20 cellular contexts compared by ENCODE assay signal in the genomic region with DNA sequence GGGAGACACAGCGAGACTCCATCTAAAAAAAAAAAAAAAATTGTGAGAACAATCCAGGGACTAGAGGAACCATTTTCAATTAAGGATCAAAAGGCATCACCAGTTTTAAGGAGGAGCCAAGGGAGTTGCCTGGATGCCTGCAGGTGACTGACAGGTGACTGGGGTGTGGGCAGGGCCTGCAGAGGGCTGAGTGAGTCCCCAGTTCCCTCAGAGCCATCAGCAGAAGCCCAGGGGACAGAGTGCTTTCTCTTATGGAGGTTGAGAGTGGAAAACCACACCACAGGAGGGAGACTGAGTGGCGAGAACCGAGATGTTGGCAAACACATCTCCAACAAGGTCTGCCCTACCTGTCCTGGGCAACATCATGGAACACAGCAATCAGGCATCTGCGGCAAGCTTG. TPM values are rescaled to one million over a fixed set of nuclear protein-coding genes. Genes with fewer than 3 reads are reported as not detected.
DNase-seq lines count a peak whose midpoint lies in the region; ATAC-seq, FAIRE-seq and TF ChIP-seq lines count a peak whose summit lies in the region.
"Had no signal": no experiment of that assay in that cellular context is flagged by ENCODE, and none has a peak within 500 bp of the region (broad histone marks: within the 10 kb centered on the region; RNA-seq: fewer than 3 reads in every experiment).

No MANE protein-coding gene starts in this region.

- no peak overlapping the region for H2BK20ac ChIP-seq in H9 (ENCODE audit: low read depth, low read length, poor library complexity, severe bottlenecking)

- FAIRE-seq in K562 (lab: Jason Lieb, UNC) = no peak
- FAIRE-seq: A204.1, GM12891 had no signal

- H3K56ac ChIP-seq in H9 (ENCODE audit: insufficient read length, low read depth, low read length) = no peak overlapping the region

- TF ChIP-seq CTCF in H9 (conservative IDR thresholded peaks at IDR 0.05) (no peak), K562 (IDR thresholded peaks at IDR 0.05 in 2 of 3, conservative IDR thresholded peaks at IDR 0.05 in 1 of 3; ENCODE audit: insufficient read depth in 2 of 3, low read depth in 1 of 3, low read length in 3 of 3) (no peak)

- H3K23me2 ChIP-seq in H9 (ENCODE audit: insufficient read length, low read depth, low read length, poor library complexity, severe bottlenecking) = no peaks in the 10 kb centered on the region

- DNase-seq in NCI-H2107 treated with DMSO at 0.1 percent for 48 hours (lab: John Stamatoyannopoulos, UW; ENCODE audit: unreplicated experiment) (peak; percentile 49), NCI-H2107 (lab: John Stamatoyannopoulos, UW) (no peak), H9 (peak; percentile 57), K562 (ENCODE audit: extremely low read depth in 1 of 4, low spot score in 3 of 4) (no peak), mesenteric fat pad (ENCODE audit: low spot score) (peak; percentile 65)
- DNase-seq in stimulated activated CD4-positive, alpha-beta T cell treated with anti-CD3 and anti-CD28 coated beads, Interleukin-4, amount 100 ng/mL, for 1 hour = no peak
- DNase-seq in activated CD4-positive, alpha-beta T cell treated with anti-CD3 and anti-CD28 coated beads for 1 hour = no peak
- DNase-seq: CD4-positive, alpha-beta memory T cell; DMS153; EL; KG1; NCI-H2029; NCI-H2227 treated with DMSO at 0.1 percent for 48 hours; T-helper 17 cell had no signal

- intact Hi-C loops in K562 (cut with micrococcal nuclease) = no loop called here

- H3K14ac ChIP-seq in H9 (ENCODE audit: insufficient read depth, low read length) = no peak overlapping the region

- H2BK12ac ChIP-seq in H9 (ENCODE audit: insufficient read length, low read depth, low read length) = no peak overlapping the region

- H3K4me2 ChIP-seq in H9 (ENCODE audit: insufficient read depth, insufficient read length, low read length) (no peak overlapping the region), K562 (ENCODE audit: insufficient read depth, low read length) (no peak overlapping the region)
- H3K4me2 ChIP-seq: BLaER1 had no signal

- CTCF ChIA-PET in K562 (lab: Yijun Ruan, JAX; ENCODE audit: low intra/inter-chr PET ratio) = no interaction called here

- H3K27ac Mint-ChIP-seq in H9 = no peak overlapping the region
- H3K27ac Mint-ChIP-seq: CD4-positive, alpha-beta memory T cell; T-helper 17 cell had no signal

- no peak for TF ChIP-seq RAD21 in K562 (CRISPR knock-in tag; conservative IDR thresholded peaks at IDR 0.05 in 1 of 2, IDR thresholded peaks at IDR 0.05 in 1 of 2)

- no peak overlapping the region for H3K4me3 ChIP-seq in K562
- H3K4me3 ChIP-seq: BLaER1, SJSA1 had no signal

- H4K20me1 ChIP-seq in H9 (ENCODE audit: control insufficient read depth, insufficient read depth, insufficient read length) (no peaks in the 10 kb centered on the region), K562 (replicated peaks; ENCODE audit: control insufficient read depth, insufficient read depth, low read length) (no peaks in the 10 kb centered on the region)
- H4K20me1 ChIP-seq: BLaER1 had no signal

- no peak overlapping the region for H3K4me3 Mint-ChIP-seq in H9
- H3K4me3 Mint-ChIP-seq: CD4-positive, alpha-beta memory T cell; T-helper 17 cell had no signal

- H2BK15ac ChIP-seq in H9 (ENCODE audit: low read depth, low read length) = no peak overlapping the region

- no peak overlapping the region for H3T11ph ChIP-seq in H9 (ENCODE audit: low read length)

- H3K27me3 ChIP-seq in H9 (ENCODE audit: insufficient read depth, low read length) (no peaks in the 10 kb centered on the region), K562 (ENCODE audit: control insufficient read depth in 2 of 2, insufficient read depth in 2 of 2, low read length in 2 of 2) (peaks cover 12 to 50% of the 10 kb centered on the region in 2 experiments; a peak in 4 of 5 replicates)
- H3K27me3 ChIP-seq: BLaER1, SJSA1 had no signal

- no peak overlapping the region for H3K18ac ChIP-seq in H9 (ENCODE audit: insufficient read length, low read depth, low read length)

- H3K27me3 Mint-ChIP-seq in H9 (ENCODE audit: low read depth) = 0 out of 2 replicates have a peak, but pooled peaks cover 2% of the 10 kb centered on the region
- H3K27me3 Mint-ChIP-seq: CD4-positive, alpha-beta memory T cell had no signal

- no peak overlapping the region for H2AFZ ChIP-seq in H9 (ENCODE audit: low read length)
- H2AFZ ChIP-seq in K562 (ENCODE audit: low read depth, low read length) = no peak overlapping the region

- POLR2A ChIA-PET in K562 (lab: Yijun Ruan, JAX) = no interaction called here

- TF ChIP-seq POLR2A in K562 (conservative IDR thresholded peaks at IDR 0.05) = no peak

- no peak overlapping the region for H2AK5ac ChIP-seq in H9 (ENCODE audit: insufficient read length, low read length)

- H3K79me2 ChIP-seq in H9 (ENCODE audit: insufficient read depth, low read length) = no peaks in the 10 kb centered on the region
- no peaks in the 10 kb centered on the region for H3K79me2 ChIP-seq in K562 (ENCODE audit: control insufficient read depth, insufficient read depth, low read length)

- H3K9me3 ChIP-seq in H9 (ENCODE audit: control insufficient read depth, low read depth, low read length) = no peaks in the 10 kb centered on the region
- no peaks in the 10 kb centered on the region for H3K9me3 ChIP-seq in K562 (replicated peaks; ENCODE audit: control insufficient read depth, insufficient read depth, low read depth, low read length)
- H3K9me3 ChIP-seq: BLaER1, SJSA1 had no signal

- no CpG with 5 or more reads among the region's 4 CpGs for WGBS in H9 (ENCODE audit: extremely low coverage, insufficient read length, low lambda C conversion rate)
- 2% methylated on average over 4 of the region's 4 CpGs for WGBS in K562 (ENCODE audit: insufficient coverage, low coverage, missing lambda C conversion rate)

- in situ Hi-C loops in K562 (cut with MboI) = no loop called here

- H4K91ac ChIP-seq in H9 (ENCODE audit: insufficient read length, low read depth, low read length) = no peak overlapping the region

- H4K5ac ChIP-seq in H9 (ENCODE audit: insufficient read length, low read depth, low read length) = no peak overlapping the region

- no peaks in the 10 kb centered on the region for H3K4me1 ChIP-seq in H9 (ENCODE audit: insufficient read depth, low read length)
- no peaks in the 10 kb centered on the region; a peak in 1 of 5 replicates for H3K4me1 ChIP-seq in K562 (replicated peaks in 1 of 2; ENCODE audit: control insufficient read depth in 2 of 2, insufficient read depth in 2 of 2, low read length in 2 of 2)
- H3K4me1 ChIP-seq: BLaER1, SJSA1 had no signal

- no peak overlapping the region for H3K9ac ChIP-seq in H9 (ENCODE audit: extremely low read depth, insufficient read length, low read length)
- H3K9ac ChIP-seq in K562 (ENCODE audit: insufficient read depth in 1 of 2, low read depth in 2 of 2, low read length in 2 of 2) = no peak overlapping the region
- H3K9ac ChIP-seq: BLaER1 had no signal

- H3K23ac ChIP-seq in H9 (ENCODE audit: insufficient read length, low read depth, low read length) = no peak overlapping the region

- no peak overlapping the region for H4K8ac ChIP-seq in H9 (replicated peaks; ENCODE audit: insufficient read length, low read depth, low read length)

- ATAC-seq in K562 (no peak), HG03457 (IDR thresholded peaks at IDR 0.05; ENCODE audit: unreplicated experiment) (no peak)
- ATAC-seq: Panc1, T-helper 17 cell had no signal

- no peaks in the 10 kb centered on the region for H3K9me3 Mint-ChIP-seq in H9

- TF ChIP-seq EP300 in K562 (IDR thresholded peaks at IDR 0.05; ENCODE audit: low read length) = no peak

- H2BK5ac ChIP-seq in H9 (ENCODE audit: insufficient read length, low read length) = no peak overlapping the region

- no peak overlapping the region for H2BK120ac ChIP-seq in H9 (ENCODE audit: low read depth, low read length, poor library complexity, severe bottlenecking)

- no peaks in the 10 kb centered on the region for H3K36me3 Mint-ChIP-seq in H9 (ENCODE audit: insufficient read depth in 1 of 3, low read depth in 3 of 3)
- H3K36me3 Mint-ChIP-seq: CD4-positive, alpha-beta memory T cell had no signal

- no TSS peak for BruUV-seq in K562 (replicated peaks; lab: Mats Ljungman, UMichigan)

- H3K4ac ChIP-seq in H9 (ENCODE audit: low read depth, low read length) = no peak overlapping the region

- H3K9me1 ChIP-seq in K562 (ENCODE audit: control insufficient read depth, insufficient read depth, low read length) = no peaks in the 10 kb centered on the region

- no peaks in the 10 kb centered on the region for H3K79me1 ChIP-seq in H9 (ENCODE audit: insufficient read depth, low read depth, low read length, poor library complexity, severe bottlenecking)

- H3K36me3 ChIP-seq in K562 (ENCODE audit: control insufficient read depth, insufficient read depth, low read length) = no peaks in the 10 kb centered on the region
- H3K36me3 ChIP-seq: BLaER1, SJSA1 had no signal

- H3K27ac ChIP-seq in H9 (ENCODE audit: insufficient read length, low read depth, low read length) (no peak overlapping the region), K562 (ENCODE audit: extremely low read depth, low read depth, low read length) (no peak overlapping the region)
- H3K27ac ChIP-seq: BLaER1, SJSA1 had no signal

- H3K4me1 Mint-ChIP-seq in H9 = peaks cover 7 to 24% of the 10 kb centered on the region in 2 experiments
- H3K4me1 Mint-ChIP-seq: T-helper 17 cell had no signal

TF ChIP-seq in K562, 482 proteins besides CTCF, POLR2A, EP300 and RAD21 (continues in another document):
- TF ChIP-seq NR2C2 (CRISPR knock-in tag; IDR thresholded peaks at IDR 0.05) (no peak), NR2C2 (tag; IDR thresholded peaks at IDR 0.05) (no peak)

RNA-seq across cellular contexts. Expression of a gene that starts 27.1 kb away (rescaled TPM):
- total RNA-seq in H9 (2021) = 79.1 and 81.1 TPM in 2 replicates
- total RNA-seq in K562 (2011; cell fraction: chromatin; rRNA removed; ENCODE audit: low replicate concordance) = 118 and 129 TPM in 2 replicates
- 52.7 and 61.3 TPM in 2 replicates for total RNA-seq in K562 (2011; cell fraction: nucleolus; rRNA removed)
- 58.0 and 84.6 TPM in 2 replicates for total RNA-seq in K562 (2011; cell fraction: nucleoplasm; rRNA removed)
- 9.4 and 9.7 TPM in 2 replicates for total RNA-seq in K562 (2014; rRNA removed)
- 5.6 and 8.9 TPM in 2 replicates for total RNA-seq in K562 (2014; rRNA removed; fragmentation: Illumina TruSeq; extraction: Trizol)
- total RNA-seq in K562 (2015; rRNA removed; fragmentation: Illumina TruSeq; extraction: Trizol) = 5.4 and 6.3 TPM in 2 replicates
- total RNA-seq in K562 (2021) = 22.3 and 24.8 TPM in 2 replicates
- polyA plus RNA-seq in K562 (2011; rRNA removed) = 2.6 and 4.1 TPM in 2 replicates
- polyA plus RNA-seq in K562 (2011; cell fraction: cytosol; rRNA removed) = 2.6 and 2.8 TPM in 2 replicates
- polyA plus RNA-seq in K562 (2011; cell fraction: nucleus; rRNA removed) = 12.7 and 15.9 TPM in 2 replicates
- polyA plus RNA-seq in K562 (2012) = 8.9 and 10.8 TPM in 2 replicates
- polyA plus RNA-seq in K562 (2014; fragmentation: Illumina TruSeq; extraction: Trizol) = 13.2 and 13.8 TPM in 2 replicates
- polyA plus RNA-seq in K562 (2014; fragmentation: Nextera tagmentation; extraction: Ambion mirVana) = 1 to 10 TPM in 1 of 2 experiments, under 1 TPM in 1; 0.70 to 2.5 TPM
- polyA plus RNA-seq in K562 (2014; rRNA removed) = 6.8 and 7.4 TPM in 2 replicates
- 9.9 and 15.2 TPM in 2 replicates for polyA minus RNA-seq in K562 (2011; rRNA and poly(A)+ RNA removed)
- polyA minus RNA-seq in K562 (2011; cell fraction: cytosol; rRNA and poly(A)+ RNA removed) = 20.4 and 22.6 TPM in 2 replicates
- 16.2 and 23.5 TPM in 2 replicates for polyA minus RNA-seq in K562 (2011; cell fraction: nucleus; rRNA and poly(A)+ RNA removed)
- 67.0 TPM for total RNA-seq in mesenteric fat pad

Comparison
In these comparisons a context has a peak if more than half of its experiments do, and no peak if none do; other contexts are left out.
1. DNase-seq: peak in NCI-H2107 treated with DMSO at 0.1 percent for 48 hours (single experiment), H9 (single experiment) and mesenteric fat pad (single experiment); none in NCI-H2107 (single experiment), K562 (0 of 4), stimulated activated CD4-positive, alpha-beta T cell treated with anti-CD3 and anti-CD28 coated beads, Interleukin-4, amount 100 ng/mL, for 1 hour (single experiment) and activated CD4-positive, alpha-beta T cell treated with anti-CD3 and anti-CD28 coated beads for 1 hour (single experiment).